ENCODE assay signal across 14 cellular contexts in the genomic region with DNA sequence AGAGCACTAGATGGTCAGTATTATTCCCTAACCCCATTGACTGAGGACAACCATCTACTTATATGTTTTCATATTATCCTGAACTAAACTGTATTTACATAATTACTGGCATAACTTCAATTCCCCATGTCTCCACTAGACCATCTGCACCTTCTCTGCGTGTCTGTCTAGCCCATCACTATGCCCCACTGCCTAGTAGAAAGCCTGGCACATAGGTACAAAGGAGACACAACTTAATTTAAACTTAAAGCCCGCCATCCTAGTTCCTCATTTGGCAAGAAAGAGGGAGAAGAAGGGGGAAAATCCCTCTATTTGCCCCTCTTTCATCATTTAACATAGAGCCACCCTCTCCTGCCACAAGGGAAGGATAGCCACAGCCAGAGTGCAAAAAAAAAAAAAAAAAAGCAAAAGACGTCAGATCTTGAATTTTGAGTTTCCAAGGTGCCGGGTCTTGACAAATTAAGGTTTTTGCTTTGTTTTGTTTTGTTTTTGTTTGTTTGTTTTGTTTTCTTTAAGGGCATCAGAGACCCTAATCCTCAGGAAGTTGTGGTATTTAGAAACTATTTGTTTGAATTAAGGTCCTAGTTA. TPM values are rescaled to one million over a fixed set of nuclear protein-coding genes. Genes with fewer than 3 reads are reported as not detected.
DNase-seq lines count a peak whose midpoint lies in the region; ATAC-seq and TF ChIP-seq lines count a peak whose summit lies in the region.
"Had no signal": no experiment of that assay in that cellular context is flagged by ENCODE, and none has a peak within 500 bp of the region (broad histone marks: within the 10 kb centered on the region; RNA-seq: fewer than 3 reads in every experiment).

No MANE protein-coding gene starts in this region.

- ATAC-seq in T-cell (replicated peaks in 1 of 4) (no peak), GM21576 (IDR thresholded peaks at IDR 0.05; ENCODE audit: unreplicated experiment) (no peak)
- ATAC-seq: left colon, SK-N-SH treated with all-trans-retinoic acid at 6 μM for 48 hours had no signal

- H3K9me3 ChIP-seq in MG63 (no peaks in the 10 kb centered on the region), skeletal muscle tissue (ENCODE audit: control insufficient read depth in 3 of 3, low read length in 3 of 3) (no peaks in the 10 kb centered on the region)

- POLR2A ChIA-PET in BJ (lab: Charles Lee) (no interaction called here), T-cell (lab: Charles Lee) (no interaction called here)

- H3K27ac Mint-ChIP-seq in T-cell, result no peak overlapping the region
- no peak overlapping the region for H3K27ac Mint-ChIP-seq in activated T-helper 1 cell treated with anti-CD3 and anti-CD28 coated beads, Interleukin-12 subunit alpha, Interleukin-12 subunit beta, Interleukin-2, Interleukin-4 antibody, amounts not matched to agents 30 ng/mL and 10 ng/mL and 1 ng/mL, durations not matched to agents 14 hours and 24 hours and 36 hours
- H3K27ac Mint-ChIP-seq: CD4-positive, alpha-beta T cell had no signal

- H3K4me3 ChIP-seq in BJ (ENCODE audit: low read depth, low read length) (peak overlapping the region; percentile 50), MG63 (peak overlapping the region; percentile 47), foreskin fibroblast (ENCODE audit: low read depth in 1 of 2, low read length in 2 of 2) (peak overlapping the region; percentile 47 to 73), skeletal muscle tissue (ENCODE audit: low read length in 3 of 3) (peak overlapping the region; percentile 73 to 91 (median 83))

- H3K27me3 Mint-ChIP-seq in T-cell, result no peaks in the 10 kb centered on the region
- H3K27me3 Mint-ChIP-seq in activated T-helper 1 cell treated with anti-CD3 and anti-CD28 coated beads, Interleukin-12 subunit alpha, Interleukin-12 subunit beta, Interleukin-2, Interleukin-4 antibody, amounts not matched to agents 30 ng/mL and 10 ng/mL and 1 ng/mL, durations not matched to agents 14 hours and 24 hours and 36 hours (ENCODE audit: insufficient read depth), result no peaks in the 10 kb centered on the region
- H3K27me3 Mint-ChIP-seq: CD4-positive, alpha-beta T cell had no signal

- H3K9me3 Mint-ChIP-seq in T-cell, result no peaks in the 10 kb centered on the region
- H3K9me3 Mint-ChIP-seq in activated T-helper 1 cell treated with anti-CD3 and anti-CD28 coated beads, Interleukin-12 subunit alpha, Interleukin-12 subunit beta, Interleukin-2, Interleukin-4 antibody, amounts not matched to agents 30 ng/mL and 10 ng/mL and 1 ng/mL, durations not matched to agents 14 hours and 24 hours and 36 hours, result no peaks in the 10 kb centered on the region
- H3K9me3 Mint-ChIP-seq: CD4-positive, alpha-beta T cell had no signal

- H3K36me3 Mint-ChIP-seq in T-cell, result no peaks in the 10 kb centered on the region
- H3K36me3 Mint-ChIP-seq in activated T-helper 1 cell treated with anti-CD3 and anti-CD28 coated beads, Interleukin-12 subunit alpha, Interleukin-12 subunit beta, Interleukin-2, Interleukin-4 antibody, amounts not matched to agents 30 ng/mL and 10 ng/mL and 1 ng/mL, durations not matched to agents 14 hours and 24 hours and 36 hours (ENCODE audit: low read depth), result no peaks in the 10 kb centered on the region

- H3K9ac ChIP-seq in skeletal muscle tissue (ENCODE audit: low read depth in 1 of 3, low read length in 3 of 3), result peak overlapping the region; percentile 89 to 93 (median 92)

- H3K4me1 ChIP-seq in skeletal muscle tissue (ENCODE audit: control insufficient read depth in 3 of 3, insufficient read depth in 3 of 3, low read length in 3 of 3), result peaks cover 60 to 73% (median 67%) of the 10 kb centered on the region in 3 donors

- intact Hi-C loops in activated T-helper 1 cell treated with anti-CD3 and anti-CD28 coated beads, Interleukin-12 subunit alpha, Interleukin-12 subunit beta, Interleukin-2, Interleukin-4 antibody, amounts not matched to agents 30 ng/mL and 10 ng/mL and 1 ng/mL, durations not matched to agents 14 hours and 24 hours and 36 hours (cut with micrococcal nuclease), result no loop called here

- H3K36me3 ChIP-seq in BJ (ENCODE audit: control insufficient read depth, insufficient read depth, low read length) (no peaks in the 10 kb centered on the region), MG63 (no peaks in the 10 kb centered on the region), skeletal muscle tissue (ENCODE audit: control insufficient read depth in 3 of 3, insufficient read depth in 3 of 3, low read length in 3 of 3) (no peaks in the 10 kb centered on the region)

- CTCF ChIA-PET in BJ (lab: Yijun Ruan, JAX), result interaction anchor here (1.0 to 1.8 kb wide), 2 partner anchors 25 to 31 kb away, joined by 3 to 17 read pairs; no protein-coding TSS in a partner anchor
- CTCF ChIA-PET in T-cell (lab: Charles Lee), result no interaction called here

- TF ChIP-seq CTCF in BJ (IDR thresholded peaks at IDR 0.05; ENCODE audit: insufficient read depth, low read depth, low read length) (no peak), foreskin fibroblast (IDR thresholded peaks at IDR 0.05; ENCODE audit: low read depth, low read length) (no peak)

- DNase-seq in BJ (ENCODE audit: low read depth) (no peak), MG63 (no peak), foreskin fibroblast (no peak), T-cell (no peak), occipital lobe (lab: John Stamatoyannopoulos, UW) (no peak)
- DNase-seq in activated T-helper 1 cell treated with anti-CD3 and anti-CD28 coated beads, Interleukin-12 subunit alpha, Interleukin-12 subunit beta, Interleukin-2, Interleukin-4 antibody, amounts not matched to agents 30 ng/mL and 10 ng/mL and 1 ng/mL, durations not matched to agents 14 hours and 24 hours and 36 hours (ENCODE audit: low spot score), result no peak
- DNase-seq: CD4-positive, alpha-beta T cell; central memory CD4-positive, alpha-beta T cell; left colon; NCI-H1105 treated with DMSO at 0.1 percent for 48 hours; NCI-H69 had no signal

- H3K27me3 ChIP-seq in BJ (ENCODE audit: control insufficient read depth, insufficient read depth, low read length) (no peaks in the 10 kb centered on the region), MG63 (no peaks in the 10 kb centered on the region), skeletal muscle tissue (ENCODE audit: control insufficient read depth in 3 of 3, insufficient read depth in 3 of 3, low read length in 3 of 3) (no peaks in the 10 kb centered on the region)

- peak overlapping the region; percentile 93 for H3K27ac ChIP-seq in skeletal muscle tissue (ENCODE audit: low read depth, low read length)

- H3K4me1 Mint-ChIP-seq in T-cell, result peaks cover 0 to 16% (median 0%) of the 10 kb centered on the region in 3 donors
- H3K4me1 Mint-ChIP-seq in activated T-helper 1 cell treated with anti-CD3 and anti-CD28 coated beads, Interleukin-12 subunit alpha, Interleukin-12 subunit beta, Interleukin-2, Interleukin-4 antibody, amounts not matched to agents 30 ng/mL and 10 ng/mL and 1 ng/mL, durations not matched to agents 14 hours and 24 hours and 36 hours (ENCODE audit: low read depth), result peaks cover 27% of the 10 kb centered on the region

- peak overlapping the region in 1 of 3 donors; percentile 14 for H3K4me3 Mint-ChIP-seq in T-cell
- H3K4me3 Mint-ChIP-seq in activated T-helper 1 cell treated with anti-CD3 and anti-CD28 coated beads, Interleukin-12 subunit alpha, Interleukin-12 subunit beta, Interleukin-2, Interleukin-4 antibody, amounts not matched to agents 30 ng/mL and 10 ng/mL and 1 ng/mL, durations not matched to agents 14 hours and 24 hours and 36 hours, result no peak overlapping the region
- H3K4me3 Mint-ChIP-seq: CD4-positive, alpha-beta T cell had no signal

RNA-seq across cellular contexts. Expression of a gene that starts 1.8 kb away (rescaled TPM):
- 130 and 186 TPM in 2 replicates for polyA plus RNA-seq in BJ (2011; rRNA removed)
- 46.1 and 52.6 TPM in 2 replicates for polyA minus RNA-seq in BJ (2011; rRNA and poly(A)+ RNA removed)
- total RNA-seq in MG63 (2014; rRNA removed; shearing (Covaris generic); ENCODE audit: low replicate concordance), result 73.0 and 79.2 TPM in 2 replicates
- total RNA-seq in skeletal muscle tissue (37.1 TPM), T-cell (1 to 10 TPM; 2.1 to 7.7 (median 4.7) TPM), occipital lobe (19.8 TPM)
- total RNA-seq in activated T-helper 1 cell treated with anti-CD3 and anti-CD28 coated beads, Interleukin-12 subunit alpha, Interleukin-12 subunit beta, Interleukin-2, Interleukin-4 antibody, amounts not matched to agents 30 ng/mL and 10 ng/mL and 1 ng/mL, durations not matched to agents 14 hours and 24 hours and 36 hours, result 1.3 and 2.4 TPM in 2 replicates
